In the genomic region with DNA sequence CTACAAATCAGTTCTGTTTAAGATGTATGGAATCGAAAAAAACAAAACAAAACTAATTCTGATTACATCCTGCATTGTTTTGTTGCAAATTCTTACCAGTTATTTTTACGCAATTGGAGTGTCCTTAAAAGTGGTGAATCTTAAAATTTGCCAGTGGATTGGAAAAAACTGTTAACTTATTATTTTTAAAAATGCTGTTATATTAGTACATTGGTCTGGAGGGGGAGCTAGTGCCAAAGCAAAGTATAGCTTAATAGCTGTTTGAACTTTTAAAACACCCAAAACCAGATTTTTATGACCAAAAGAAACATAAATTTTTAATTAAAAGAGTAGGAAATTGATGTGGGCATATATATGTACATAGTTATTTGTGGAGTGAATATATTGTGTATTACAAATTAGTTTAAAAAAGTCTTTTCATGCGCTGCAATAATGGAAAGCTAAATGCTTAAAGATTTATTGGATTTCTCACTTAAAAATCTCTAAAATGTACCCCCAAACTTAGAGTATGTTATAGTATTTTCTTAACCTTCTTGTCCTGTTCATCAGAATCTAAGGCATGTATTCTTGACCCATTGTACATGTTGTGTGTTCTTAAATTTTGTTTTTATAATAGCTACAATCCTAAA, we compare ENCODE assay signal across 8 cellular contexts. TPM values are rescaled to one million over a fixed set of nuclear protein-coding genes. Genes with fewer than 3 reads are reported as not detected.
DNase-seq lines count a peak whose midpoint lies in the region; ATAC-seq, FAIRE-seq and TF ChIP-seq lines count a peak whose summit lies in the region.

No MANE protein-coding gene starts in this region.

- peak overlapping the region; percentile 79; the same call in 2 of the 3 replicates for H3K4me2 ChIP-seq in A549

- intact Hi-C loops in left colon (cut with DNase I, micrococcal nuclease), result loop anchor here (5.0 to 10.0 kb wide), 2 partner anchors 407 to 410 kb away; no protein-coding TSS in a partner anchor

- peaks cover 14% of the 10 kb centered on the region; the same call in 2 of the 3 replicates for H3K4me1 ChIP-seq in A549
- H3K4me1 ChIP-seq in lung (ENCODE audit: control insufficient read depth in 2 of 2, insufficient read depth in 2 of 2, low read length in 2 of 2), result peaks cover 0 to 5% of the 10 kb centered on the region in 2 donors

- POLR2A ChIA-PET in A549 (lab: Yijun Ruan, JAX), result interaction anchor here (1.2 kb wide), 2 partner anchors 245 to 409 kb away, joined by 4 read pairs; no protein-coding TSS in a partner anchor

- H3K27ac ChIP-seq in A549, result no peak overlapping the region
- H3K27ac ChIP-seq in lung (ENCODE audit: low read depth in 1 of 2, low read length in 1 of 2), result no peak overlapping the region

- TF ChIP-seq CTCF in A549 (IDR thresholded peaks at IDR 0.05) (peak; percentile 81), astrocyte of the spinal cord (IDR thresholded peaks at IDR 0.05; ENCODE audit: low read depth, low read length) (peak; percentile 56), lung (IDR thresholded peaks at IDR 0.05; ENCODE audit: control extremely low read depth, extremely low read depth) (peak; percentile 22)

- 51% methylated on average over 3 of the region's 3 CpGs for WGBS in A549 (ENCODE audit: missing lambda C conversion rate)
- 76 to 84% methylated on average over 3 of the region's 3 CpGs for WGBS in lung, 2 donors

- FAIRE-seq in A549 (lab: Jason Lieb, UNC), result no peak

- H3K36me3 ChIP-seq in lung (ENCODE audit: control insufficient read depth in 2 of 2, insufficient read depth in 2 of 2, low read length in 2 of 2), result no peaks in the 10 kb centered on the region

- H3K4me3 ChIP-seq in A549 (no peak overlapping the region), astrocyte of the spinal cord (ENCODE audit: low read depth, low read length) (no peak overlapping the region), lung (no peak overlapping the region)

- H3K9me3 ChIP-seq in A549 (no peaks in the 10 kb centered on the region), lung (ENCODE audit: control insufficient read depth in 2 of 2, insufficient read depth in 1 of 2, low read length in 1 of 2) (no peaks in the 10 kb centered on the region)

- DNase-seq in A549 (ENCODE audit: low read depth in 1 of 2, low spot score in 1 of 2) (peak; percentile 12 to 29), DMS 273 treated with DMSO at 0.1 percent for 48 hours (lab: John Stamatoyannopoulos, UW) (peak; percentile 4), NCI-H1694 (lab: John Stamatoyannopoulos, UW) (peak; percentile 53), astrocyte of the spinal cord (ENCODE audit: low read depth, low spot score) (peak; percentile 59), lung (ENCODE audit: low spot score) (no peak), left colon (no peak), GDM1 (lab: John Stamatoyannopoulos, UW) (no peak)

- in situ Hi-C loops in astrocyte of the spinal cord (cut with HindIII; ENCODE audit: low sequenced_read_pairs), result no loop called here

- no peak for TF ChIP-seq EP300 in A549 (IDR thresholded peaks at IDR 0.05)

- TF ChIP-seq POLR2A in A549 (IDR thresholded peaks at IDR 0.05; ENCODE audit: low read length), result no peak

- ATAC-seq in A549, result no peak
- no peak for ATAC-seq in lung (ENCODE audit: insufficient read depth, low FRiP score)
- ATAC-seq in left colon, result no peak
- no peak for ATAC-seq in HG03457 (IDR thresholded peaks at IDR 0.05; ENCODE audit: unreplicated experiment)

- no peaks in the 10 kb centered on the region for H3K27me3 ChIP-seq in lung (ENCODE audit: control insufficient read depth, insufficient read depth)

- CTCF ChIA-PET in A549 (lab: Yijun Ruan, JAX), result interaction anchor here (0.6 to 9.2 kb wide), 29 partner anchors 10 to 659 kb away, joined by 3 to 137 read pairs (median 4); no protein-coding TSS in a partner anchor

- peak; percentile 79 to 90 for TF ChIP-seq RAD21 in A549 (conservative IDR thresholded peaks at IDR 0.05 in 1 of 2, IDR thresholded peaks at IDR 0.05 in 1 of 2)

TF ChIP-seq in A549, 52 proteins besides CTCF, POLR2A, EP300 and RAD21:
- TF ChIP-seq E2F6 (IDR thresholded peaks at IDR 0.05; ENCODE audit: borderline replicate concordance, low read depth) (no peak), POLR2AphosphoS2 (conservative IDR thresholded peaks at IDR 0.05; ENCODE audit: low read length) (no peak), CBX2 (IDR thresholded peaks at IDR 0.05; ENCODE audit: borderline replicate concordance, low read depth) (no peak), CHD2 (IDR thresholded peaks at IDR 0.05; ENCODE audit: low read length, partially characterized antibody) (no peak), SMC3 (IDR thresholded peaks at IDR 0.05) (peak; percentile 78), JUN (IDR thresholded peaks at IDR 0.05) (no peak), BHLHE40 (IDR thresholded peaks at IDR 0.05; ENCODE audit: low read depth, low read length) (no peak)

RNA-seq across cellular contexts. Expression of gene FUT8, which starts 2.5 kb away (rescaled TPM):
- 20.3 and 27.5 TPM in 2 replicates for polyA plus RNA-seq in A549 (2011; rRNA removed)
- polyA plus RNA-seq in A549 (2012; cell fraction: cytosol; rRNA removed), result 5.6 and 6.7 TPM in 2 replicates
- 3.2 and 4.7 TPM in 2 replicates for polyA plus RNA-seq in A549 (2012; cell fraction: nucleus; rRNA removed)
- 21.3 to 25.8 TPM (median 22.9 TPM) in 3 replicates for polyA plus RNA-seq in A549 (2017; fragmentation: RNase III; extraction: RNeasy Plus Mini Kit Qiagen cat#74134 plus additional on column Dnase treatment)
- 21.2 and 22.4 TPM in 2 replicates for polyA minus RNA-seq in A549 (2011; rRNA and poly(A)+ RNA removed)
- 10 to 100 TPM; 34.7 to 98.5 TPM for total RNA-seq in lung
- polyA plus RNA-seq in lung, result 10 to 100 TPM in 1 of 2 donors, 1 to 10 TPM in 1; 9.9 to 16.9 TPM
- 10 to 100 TPM; 22.3 to 27.8 TPM for total RNA-seq in left colon

Comparison
In these comparisons a context has a peak if more than half of its experiments do, and no peak if none do; other contexts are left out.
1. DNase-seq: peak in A549 (2 of 2), DMS 273 treated with DMSO at 0.1 percent for 48 hours (single experiment), NCI-H1694 (single experiment) and astrocyte of the spinal cord (single experiment); none in lung (single experiment), left colon (0 of 2) and GDM1 (single experiment).
2. CTCF ChIP-seq: peak in every context shown above with its lines; median percentile 81 in A549; 56 in astrocyte of the spinal cord; 22 in lung.